In genomic region chr16:58548378-58548777, GRCh38 we compare ENCODE assay signal across 24 cellular contexts.
"Had no signal": no experiment of that assay in that cellular context is flagged by ENCODE, and none has a peak within 500 bp of the region (broad histone marks: within the 10 kb centered on the region; RNA-seq: fewer than 3 reads in every experiment).

No MANE protein-coding gene starts in this region.

- H3K4me1 ChIP-seq: body of pancreas, tibial artery had no signal

- H3K9me3 ChIP-seq: body of pancreas, tibial artery had no signal

- H3K9me3 Mint-ChIP-seq: activated CD4-positive, alpha-beta memory T cell treated with anti-CD3 and anti-CD28 coated beads for 36 hours; activated naive CD4-positive, alpha-beta T cell treated with anti-CD3 and anti-CD28 coated beads, Interleukin-2, amount 50 U/mL, for 24 hours; dendritic cell treated with granulocyte-macrophage colony-stimulating factor and Interleukin-4, amounts not matched to agents 40 ng/mL and 50 ng/mL, for 4 days; neural crest cell; stimulated activated naive CD8-positive, alpha-beta T cell treated with anti-CD3 and anti-CD28 coated beads, Interleukin-15, Interleukin-2, amounts not matched to agents 100 ng/mL and 50 ng/mL, for 24 hours had no signal

- H3K27me3 Mint-ChIP-seq: activated CD4-positive, alpha-beta memory T cell treated with anti-CD3 and anti-CD28 coated beads for 36 hours; activated naive CD4-positive, alpha-beta T cell treated with anti-CD3 and anti-CD28 coated beads, Interleukin-2, amount 50 U/mL, for 24 hours; dendritic cell treated with granulocyte-macrophage colony-stimulating factor and Interleukin-4, amounts not matched to agents 40 ng/mL and 50 ng/mL, for 4 days; stimulated activated naive CD8-positive, alpha-beta T cell treated with anti-CD3 and anti-CD28 coated beads, Interleukin-15, Interleukin-2, amounts not matched to agents 100 ng/mL and 50 ng/mL, for 24 hours; T-helper 17 cell had no signal

- DNase-seq: activated CD4-positive, alpha-beta memory T cell treated with anti-CD3 and anti-CD28 coated beads for 36 hours; activated CD4-positive, alpha-beta T cell treated with anti-CD3 and anti-CD28 coated beads for 48 hours; activated CD4-positive, CD25-positive, alpha-beta regulatory T cell; activated effector memory CD4-positive, alpha-beta T cell treated with anti-CD3 and anti-CD28 coated beads, Interleukin-2, amount 50 U/mL, for 16 hours; anterior cingulate cortex; body of pancreas; caudate nucleus; effector CD4-positive, alpha-beta T cell; erythroblast; foreskin melanocyte; islet precursor cell; left cardiac atrium; occipital lobe; posterior cingulate gyrus; retina; stimulated activated CD4-positive, alpha-beta T cell treated with anti-CD3 and anti-CD28 coated beads, Interleukin-1b, Interleukin-23, amount 100 ng/mL, for 48 hours; SW 1271; T-helper 17 cell; tibial artery had no signal

- H3K27me3 ChIP-seq: body of pancreas, tibial artery had no signal

- ATAC-seq: body of pancreas, T-helper 17 cell had no signal

- H3K27ac Mint-ChIP-seq: activated CD4-positive, alpha-beta memory T cell treated with anti-CD3 and anti-CD28 coated beads for 36 hours; activated naive CD4-positive, alpha-beta T cell treated with anti-CD3 and anti-CD28 coated beads, Interleukin-2, amount 50 U/mL, for 24 hours; dendritic cell treated with granulocyte-macrophage colony-stimulating factor and Interleukin-4, amounts not matched to agents 40 ng/mL and 50 ng/mL, for 4 days; stimulated activated naive CD8-positive, alpha-beta T cell treated with anti-CD3 and anti-CD28 coated beads, Interleukin-15, Interleukin-2, amounts not matched to agents 100 ng/mL and 50 ng/mL, for 24 hours had no signal

- H3K27ac ChIP-seq: body of pancreas, tibial artery had no signal

- H3K4me3 Mint-ChIP-seq: activated CD4-positive, alpha-beta memory T cell treated with anti-CD3 and anti-CD28 coated beads for 36 hours; activated naive CD4-positive, alpha-beta T cell treated with anti-CD3 and anti-CD28 coated beads, Interleukin-2, amount 50 U/mL, for 24 hours; dendritic cell treated with granulocyte-macrophage colony-stimulating factor and Interleukin-4, amounts not matched to agents 40 ng/mL and 50 ng/mL, for 4 days; neural crest cell; stimulated activated naive CD8-positive, alpha-beta T cell treated with anti-CD3 and anti-CD28 coated beads, Interleukin-15, Interleukin-2, amounts not matched to agents 100 ng/mL and 50 ng/mL, for 24 hours; T-helper 17 cell had no signal

- H3K4me3 ChIP-seq: body of pancreas, lung, tibial artery had no signal

- H3K4me1 Mint-ChIP-seq: neural crest cell had no signal
